Comparison of ENCODE assay signal across 8 cellular contexts in genomic region chr2:33476100-33476792, GRCh38. TPM values are rescaled to one million over a fixed set of nuclear protein-coding genes. Genes with fewer than 3 reads are reported as not detected.
DNase-seq lines count a peak whose midpoint lies in the region; ATAC-seq, FAIRE-seq and TF ChIP-seq lines count a peak whose summit lies in the region.

Gene RASGRP3 (plus strand): TSS chr2:33476649. CDS start chr2:33515137, 38,488 bp downstream.

- H3K27ac ChIP-seq in A549: peak within 1 kb of the TSS; percentile 51 to 76

- TF ChIP-seq CTCF in A549 (IDR thresholded peaks at IDR 0.05): no peak

- peak within 1 kb of the TSS; percentile 93 for H3K4me3 Mint-ChIP-seq in activated CD4-positive, alpha-beta T cell treated with anti-CD3 and anti-CD28 coated beads, Interleukin-2, amount 10 ng/mL, durations not matched to agents 24 days and 14 days

- no peaks in the 10 kb centered on the region for H3K9me3 ChIP-seq in A549

- peak; percentile 86 to 91 for ATAC-seq in A549
- ATAC-seq in GM18519 (IDR thresholded peaks at IDR 0.05; ENCODE audit: low FRiP score, unreplicated experiment): peak; percentile 45
- ATAC-seq in HG03045 (IDR thresholded peaks at IDR 0.05; ENCODE audit: unreplicated experiment): peak; percentile 55
- ATAC-seq in left lobe of liver: peak; percentile 84

- peak within 1 kb of the TSS; percentile 57 for H3K4me3 ChIP-seq in A549

- no peak for TF ChIP-seq POLR2A in A549 (IDR thresholded peaks at IDR 0.05; ENCODE audit: low read length)

- peak within 1 kb of the TSS; percentile 81 for H3K4me2 ChIP-seq in A549

- WGBS in A549 (ENCODE audit: missing lambda C conversion rate): under 1% methylated on average over 18 of the region's 18 CpGs

- no peaks in the 10 kb centered on the region for H3K9me3 Mint-ChIP-seq in activated CD4-positive, alpha-beta T cell treated with anti-CD3 and anti-CD28 coated beads, Interleukin-2, amount 10 ng/mL, durations not matched to agents 24 days and 14 days

- no peak for FAIRE-seq in A549 (lab: Jason Lieb, UNC)

- peaks cover 5% of the 10 kb centered on the region; the same call in 2 of the 3 replicates for H3K4me1 ChIP-seq in A549

- no peaks in the 10 kb centered on the region for H3K36me3 Mint-ChIP-seq in activated CD4-positive, alpha-beta T cell treated with anti-CD3 and anti-CD28 coated beads, Interleukin-2, amount 10 ng/mL, durations not matched to agents 24 days and 14 days (ENCODE audit: low read depth)

- TF ChIP-seq EP300 in A549 (IDR thresholded peaks at IDR 0.05): no peak

- intact Hi-C loops in activated CD4-positive, alpha-beta T cell treated with anti-CD3 and anti-CD28 coated beads, Interleukin-2, amount 10 ng/mL, durations not matched to agents 24 days and 14 days (cut with micrococcal nuclease): loop anchor here (1.0 to 5.0 kb wide), 6 partner anchors 8 to 155 kb away; partner anchors contain the start of gene FAM98A

- peak within 1 kb of the TSS; percentile 99 for H3K27ac Mint-ChIP-seq in activated CD4-positive, alpha-beta T cell treated with anti-CD3 and anti-CD28 coated beads, Interleukin-2, amount 10 ng/mL, durations not matched to agents 24 days and 14 days

- CTCF ChIA-PET in A549 (lab: Yijun Ruan, JAX): interaction anchor here (0.6 to 2.9 kb wide), 25 partner anchors 8 to 850 kb away, joined by 3 to 21 read pairs (median 5); no protein-coding TSS in a partner anchor

- DNase-seq in A549 (ENCODE audit: low read depth in 1 of 2, low spot score in 1 of 2): peak; percentile 64 to 69
- peak; percentile 59 for DNase-seq in NCI-H2227 (lab: John Stamatoyannopoulos, UW; ENCODE audit: unreplicated experiment)
- DNase-seq in activated CD4-positive, alpha-beta T cell treated with anti-CD3 and anti-CD28 coated beads, Interleukin-2, amount 10 ng/mL, durations not matched to agents 24 days and 14 days: peak; percentile 90
- DNase-seq in dedifferentiated amniotic fluid mesenchymal stem cell (ENCODE audit: extremely low spot score): peak; percentile 94
- peak; percentile 79 for DNase-seq in left lobe of liver (ENCODE audit: low spot score)
- peak; percentile 55 to 60 for DNase-seq in stimulated activated CD4-positive, alpha-beta T cell treated with anti-CD3 and anti-CD28 coated beads, Interleukin-2, amount 100 ng/mL, for 24 hours

- H3K27me3 Mint-ChIP-seq in activated CD4-positive, alpha-beta T cell treated with anti-CD3 and anti-CD28 coated beads, Interleukin-2, amount 10 ng/mL, durations not matched to agents 24 days and 14 days: peaks cover 6% of the 10 kb centered on the region

- POLR2A ChIA-PET in A549 (lab: Yijun Ruan, JAX): interaction anchor here (0.8 kb wide), 1 partner anchor 11 kb away, joined by 3 read pairs; no protein-coding TSS in a partner anchor

- H3K4me1 Mint-ChIP-seq in activated CD4-positive, alpha-beta T cell treated with anti-CD3 and anti-CD28 coated beads, Interleukin-2, amount 10 ng/mL, durations not matched to agents 24 days and 14 days: peaks cover 31% of the 10 kb centered on the region

- TF ChIP-seq RAD21 in A549 (conservative IDR thresholded peaks at IDR 0.05 in 1 of 2, IDR thresholded peaks at IDR 0.05 in 1 of 2): no peak

TF ChIP-seq in A549, 52 proteins besides CTCF, POLR2A, EP300 and RAD21:
- TF ChIP-seq KDM1A (IDR thresholded peaks at IDR 0.05; ENCODE audit: low read depth) (0 out of 2 replicates have a peak, but pooled peaks have one; percentile 20), PHF8 (IDR thresholded peaks at IDR 0.05; ENCODE audit: borderline replicate concordance, low read depth) (0 out of 2 replicates have a peak, but pooled peaks have one; percentile 21), USF2 (IDR thresholded peaks at IDR 0.05) (no peak; the same call in 1 of the 2 replicates), MAX (IDR thresholded peaks at IDR 0.05) (peak; percentile 45), ELK1 (IDR thresholded peaks at IDR 0.05; ENCODE audit: low read depth, low read length) (no peak), RNF2 (IDR thresholded peaks at IDR 0.05; ENCODE audit: borderline replicate concordance, low read depth) (no peak), MYC (IDR thresholded peaks at IDR 0.05; ENCODE audit: borderline replicate concordance, low read length) (no peak), ZSCAN20 (CRISPR knock-in tag; IDR thresholded peaks at IDR 0.05) (no peak), ATOH8 (CRISPR knock-in tag; IDR thresholded peaks at IDR 0.05; ENCODE audit: low read depth) (no peak)

RNA-seq across cellular contexts. Expression of gene RASGRP3, which starts in this region (rescaled TPM):
- polyA plus RNA-seq in A549 (2011; rRNA removed): 1.7 and 3.1 TPM in 2 replicates
- polyA plus RNA-seq in A549 (2012; cell fraction: cytosol; rRNA removed): 0.25 and 0.32 TPM in 2 replicates
- 0.25 and 0.48 TPM in 2 replicates for polyA plus RNA-seq in A549 (2012; cell fraction: nucleus; rRNA removed)
- polyA plus RNA-seq in A549 (2017; fragmentation: RNase III; extraction: RNeasy Plus Mini Kit Qiagen cat#74134 plus additional on column Dnase treatment): 1.5 to 1.7 TPM (median 1.5 TPM) in 3 replicates
- 1.2 and 2.8 TPM in 2 replicates for polyA minus RNA-seq in A549 (2011; rRNA and poly(A)+ RNA removed)
- total RNA-seq in activated CD4-positive, alpha-beta T cell treated with anti-CD3 and anti-CD28 coated beads, Interleukin-2, amount 10 ng/mL, durations not matched to agents 24 days and 14 days: 3.3 and 5.3 TPM in 2 replicates
- 3.8 TPM for total RNA-seq in left lobe of liver

Comparison
In these comparisons a context has a peak if more than half of its experiments do, and no peak if none do; other contexts are left out.
1. Peak in every context shown above with its lines: DNase-seq, ATAC-seq, H3K4me3 ChIP-seq and H3K27ac ChIP-seq.